ENCODE assay signal across 26 cellular contexts in genomic region chr16:50069060-50069459, GRCh38. TPM values are rescaled to one million over a fixed set of nuclear protein-coding genes. Genes with fewer than 3 reads are reported as not detected.
DNase-seq lines count a peak whose midpoint lies in the region; ATAC-seq, FAIRE-seq and TF ChIP-seq lines count a peak whose summit lies in the region.
"Had no signal": no experiment of that assay in that cellular context is flagged by ENCODE, and none has a peak within 500 bp of the region (broad histone marks: within the 10 kb centered on the region; RNA-seq: fewer than 3 reads in every experiment).

No MANE protein-coding gene starts in this region.

- H2AFZ ChIP-seq in IMR-90 (replicated peaks; ENCODE audit: low read length, poor library complexity) (no peak overlapping the region), K562 (ENCODE audit: low read depth, low read length) (no peak overlapping the region), osteoblast (ENCODE audit: low read length) (no peak overlapping the region)
- H2AFZ ChIP-seq: PC-9 had no signal

- no peak overlapping the region for H3K23ac ChIP-seq in IMR-90 (ENCODE audit: low read depth, low read length)

- H3K4me3 ChIP-seq in IMR-90 (ENCODE audit: insufficient read depth, low read depth, low read length) (no peak overlapping the region), K562 (no peak overlapping the region), osteoblast (ENCODE audit: insufficient read depth, low read length) (no peak overlapping the region)
- H3K4me3 ChIP-seq: BLaER1, PC-9, SK-N-MC had no signal

- no peak overlapping the region for H2BK20ac ChIP-seq in IMR-90 (ENCODE audit: low read depth, low read length)

- FAIRE-seq in K562 (lab: Jason Lieb, UNC) = no peak

- H3K79me2 ChIP-seq in K562 (ENCODE audit: control insufficient read depth, insufficient read depth, low read length) (peaks cover 20% of the 10 kb centered on the region), osteoblast (ENCODE audit: insufficient read depth, low read length) (peaks cover 59% of the 10 kb centered on the region)

- no peak overlapping the region for H3K18ac ChIP-seq in IMR-90 (ENCODE audit: low read depth, low read length)

- H2BK15ac ChIP-seq in IMR-90 (ENCODE audit: low read depth, low read length) = no peak overlapping the region

- H3K56ac ChIP-seq in IMR-90 (ENCODE audit: extremely low read depth, insufficient read depth, low read length) = no peak overlapping the region

- no peak for ATAC-seq in activated CD4-positive, alpha-beta T cell treated with anti-CD3 and anti-CD28 coated beads for 36 hours
- ATAC-seq in IMR-90 (ENCODE audit: low read depth) = no peak
- ATAC-seq in K562 = no peak
- no peak for ATAC-seq in GM21526 (IDR thresholded peaks at IDR 0.05; ENCODE audit: low FRiP score, unreplicated experiment)
- ATAC-seq in GM18870 (IDR thresholded peaks at IDR 0.05; ENCODE audit: unreplicated experiment) = no peak

- peaks cover 52% of the 10 kb centered on the region for H3K4me1 Mint-ChIP-seq in activated CD4-positive, alpha-beta T cell treated with anti-CD3 and anti-CD28 coated beads for 36 hours

- H3K9me1 ChIP-seq in IMR-90 (ENCODE audit: insufficient read depth, low read length) (peaks cover 3% of the 10 kb centered on the region), K562 (ENCODE audit: control insufficient read depth, insufficient read depth, low read length) (no peaks in the 10 kb centered on the region)

- 0 out of 2 replicates have a peak overlapping the region, but pooled peaks have one; percentile 1 for H3K14ac ChIP-seq in IMR-90 (replicated peaks; ENCODE audit: low read depth, low read length)

- no peaks in the 10 kb centered on the region for H3K27me3 ChIP-seq in IMR-90 (ENCODE audit: control insufficient read depth, insufficient read depth, low read length)
- H3K27me3 ChIP-seq in K562 (ENCODE audit: control insufficient read depth in 2 of 2, insufficient read depth in 2 of 2, low read length in 2 of 2) = no peaks in the 10 kb centered on the region
- no peaks in the 10 kb centered on the region for H3K27me3 ChIP-seq in osteoblast (ENCODE audit: insufficient read depth, low read length)
- H3K27me3 ChIP-seq: BLaER1 had no signal

- H2BK120ac ChIP-seq in IMR-90 (ENCODE audit: low read depth, low read length) = no peak overlapping the region

- H2AK5ac ChIP-seq in IMR-90 (ENCODE audit: low read depth, low read length) = no peak overlapping the region

- CTCF ChIA-PET in activated CD4-positive, alpha-beta T cell treated with anti-CD3 and anti-CD28 coated beads for 36 hours (lab: Charles Lee) = interaction anchor here (1.0 to 4.5 kb wide), 6 partner anchors 13 to 283 kb away, joined by 3 to 47 read pairs (median 5); partner anchors contain the start of gene CNEP1R1
- CTCF ChIA-PET in IMR-90 (lab: Yijun Ruan, JAX) (interaction anchor here (1.0 to 3.6 kb wide), 2 partner anchors 21 to 141 kb away, joined by 3 to 25 read pairs; no protein-coding TSS in a partner anchor), K562 (lab: Yijun Ruan, JAX; ENCODE audit: low intra/inter-chr PET ratio) (no interaction called here)

- intact Hi-C loops in activated CD4-positive, alpha-beta T cell treated with anti-CD3 and anti-CD28 coated beads for 36 hours (cut with DNase I, micrococcal nuclease) = loop anchor here in 1 of 2 experiments (5.0 kb wide), 1 partner anchor 613 kb away; the partner anchor contains the start of gene SNX20
- intact Hi-C loops in IMR-90 (cut with micrococcal nuclease) = loop anchor here (5.0 kb wide), 2 partner anchors 233 to 288 kb away; no protein-coding TSS in a partner anchor
- intact Hi-C loops in K562 (cut with micrococcal nuclease) = loop anchor here (5.0 kb wide), 1 partner anchor 42 kb away; the partner anchor contains the start of gene CNEP1R1

- H3K9ac ChIP-seq in IMR-90 (ENCODE audit: low read depth, low read length) (no peak overlapping the region), K562 (ENCODE audit: insufficient read depth in 1 of 2, low read depth in 2 of 2, low read length in 2 of 2) (no peak overlapping the region)
- H3K9ac ChIP-seq: BLaER1 had no signal

- no peak overlapping the region for H4K8ac ChIP-seq in IMR-90 (ENCODE audit: low read depth in 2 of 2, low read length in 2 of 2)

- H3K9me3 ChIP-seq in IMR-90 (ENCODE audit: control insufficient read depth, insufficient read depth, low read length) (no peaks in the 10 kb centered on the region), K562 (replicated peaks; ENCODE audit: control insufficient read depth, insufficient read depth, low read depth, low read length) (no peaks in the 10 kb centered on the region), osteoblast (ENCODE audit: low read depth, low read length) (no peaks in the 10 kb centered on the region)
- H3K9me3 ChIP-seq: BLaER1 had no signal

- H3K4me2 ChIP-seq in IMR-90 (ENCODE audit: low read depth, low read length) = no peak overlapping the region
- H3K4me2 ChIP-seq in K562 (ENCODE audit: insufficient read depth, low read length) = no peak overlapping the region
- H3K4me2 ChIP-seq in osteoblast (ENCODE audit: insufficient read depth, low read length) = no peak overlapping the region
- H3K4me2 ChIP-seq: PC-9 had no signal

- POLR2A ChIA-PET in activated CD4-positive, alpha-beta T cell treated with anti-CD3 and anti-CD28 coated beads for 36 hours (lab: Charles Lee) = no interaction called here
- POLR2A ChIA-PET in IMR-90 (lab: Charles Lee; ENCODE audit: unreplicated experiment) = no interaction called here
- POLR2A ChIA-PET in K562 (lab: Yijun Ruan, JAX) = interaction anchor here (0.6 to 1.6 kb wide), 3 partner anchors 10 to 46 kb away, joined by 3 read pairs; no protein-coding TSS in a partner anchor

- H4K5ac ChIP-seq in IMR-90 (ENCODE audit: low read depth, low read length) = no peak overlapping the region

- H3K4me3 Mint-ChIP-seq in activated CD4-positive, alpha-beta T cell treated with anti-CD3 and anti-CD28 coated beads for 36 hours = no peak overlapping the region
- H3K4me3 Mint-ChIP-seq: H9 had no signal

- DNase-seq in activated CD4-positive, alpha-beta T cell treated with anti-CD3 and anti-CD28 coated beads for 36 hours = no peak
- no peak for DNase-seq in activated CD4-positive, alpha-beta T cell treated with anti-CD3 and anti-CD28 coated beads for 4 hours
- DNase-seq in IMR-90 (no peak), K562 (ENCODE audit: extremely low read depth in 1 of 4, low spot score in 3 of 4) (no peak), osteoblast (ENCODE audit: insufficient read length, low spot score, missing footprints) (no peak), HT-29 (ENCODE audit: low spot score) (no peak)
- DNase-seq: ACHN; Calu3; CD8-positive, alpha-beta memory T cell; GF-D8; H9; NCI-H1092; NCI-H1436; NCI-H187 treated with DMSO at 0.1 percent for 48 hours; NCI-H2107; NCI-H446 treated with DMSO at 0.1 percent for 48 hours; NCI-H526 treated with DMSO at 0.1 percent for 48 hours; PC-9; RPMI8226; SHP77; SW 1271 had no signal

- H3K36me3 ChIP-seq in IMR-90 (ENCODE audit: control insufficient read depth, insufficient read depth, low read length) (peaks cover 10% of the 10 kb centered on the region), K562 (ENCODE audit: control insufficient read depth, insufficient read depth, low read length) (peaks cover 36% of the 10 kb centered on the region), osteoblast (ENCODE audit: insufficient read depth, low read length) (peaks cover 27% of the 10 kb centered on the region)

- dilution Hi-C loops in IMR-90 (cut with HindIII; ENCODE audit: low sequenced_read_pairs, unreplicated experiment) = no loop called here

- H3K79me1 ChIP-seq in IMR-90 (ENCODE audit: low read depth in 1 of 2, low read length in 2 of 2) = peaks cover 41 to 44% of the 10 kb centered on the region in 2 experiments

- H3K27me3 Mint-ChIP-seq in activated CD4-positive, alpha-beta T cell treated with anti-CD3 and anti-CD28 coated beads for 36 hours = no peaks in the 10 kb centered on the region
- H3K27me3 Mint-ChIP-seq: CD8-positive, alpha-beta memory T cell had no signal

- H3K36me3 Mint-ChIP-seq in activated CD4-positive, alpha-beta T cell treated with anti-CD3 and anti-CD28 coated beads for 36 hours (ENCODE audit: low read depth) = peaks cover 33% of the 10 kb centered on the region

- no TSS peak for BruUV-seq in IMR-90 (replicated peaks; lab: Mats Ljungman, UMichigan)
- BruUV-seq in K562 (replicated peaks; lab: Mats Ljungman, UMichigan) = no TSS peak

- H3K27ac Mint-ChIP-seq in activated CD4-positive, alpha-beta T cell treated with anti-CD3 and anti-CD28 coated beads for 36 hours = peak overlapping the region; percentile 13

- no peaks in the 10 kb centered on the region for H3K9me3 Mint-ChIP-seq in activated CD4-positive, alpha-beta T cell treated with anti-CD3 and anti-CD28 coated beads for 36 hours (ENCODE audit: low read depth)
- H3K9me3 Mint-ChIP-seq: CD8-positive, alpha-beta memory T cell; H9 had no signal

- H2AK9ac ChIP-seq in IMR-90 (replicated peaks; ENCODE audit: low read depth, low read length, poor library complexity) = no peak overlapping the region

- TF ChIP-seq POLR2A in IMR-90 (IDR thresholded peaks at IDR 0.05; ENCODE audit: low read depth, low read length) (no peak), K562 (conservative IDR thresholded peaks at IDR 0.05) (no peak)

- no peak overlapping the region for H3K4ac ChIP-seq in IMR-90 (ENCODE audit: low read depth, low read length)

- in situ Hi-C loops in IMR-90 (cut with MboI; ENCODE audit: low sequenced_read_pairs) (loop anchor here (5.0 kb wide), 1 partner anchor 138 kb away; no protein-coding TSS in a partner anchor), K562 (cut with MboI) (no loop called here)

- WGBS in IMR-90 (ENCODE audit: extremely low coverage in 2 of 2, insufficient read length in 1 of 2), 2 experiments = no CpG with 5 or more reads among the region's 1 CpG
- WGBS in K562 (ENCODE audit: insufficient coverage, low coverage, missing lambda C conversion rate) = 100% methylated on average over 1 of the region's 1 CpG

- TF ChIP-seq RAD21 in IMR-90 (IDR thresholded peaks at IDR 0.05; ENCODE audit: low read length) = no peak
- TF ChIP-seq RAD21 in K562 (CRISPR knock-in tag; conservative IDR thresholded peaks at IDR 0.05 in 1 of 2, IDR thresholded peaks at IDR 0.05 in 1 of 2) = no peak

- no peak overlapping the region for H3K27ac ChIP-seq in IMR-90 (ENCODE audit: insufficient read depth, low read length)
- no peak overlapping the region for H3K27ac ChIP-seq in K562 (ENCODE audit: extremely low read depth, low read depth, low read length)
- peak overlapping the region; percentile 26 for H3K27ac ChIP-seq in osteoblast (ENCODE audit: low read depth, low read length)
- H3K27ac ChIP-seq: 22Rv1, BLaER1, PC-9, SK-N-MC had no signal

- H4K20me1 ChIP-seq in IMR-90 (ENCODE audit: insufficient read depth, low read length) (peaks cover 30% of the 10 kb centered on the region), K562 (replicated peaks; ENCODE audit: control insufficient read depth, insufficient read depth, low read length) (peaks cover 11% of the 10 kb centered on the region), osteoblast (ENCODE audit: insufficient read depth, low read length) (peaks cover 17% of the 10 kb centered on the region)

- H3K4me1 ChIP-seq in IMR-90 (ENCODE audit: control insufficient read depth, insufficient read depth, low read length) (peaks cover 11% of the 10 kb centered on the region), K562 (replicated peaks in 1 of 2; ENCODE audit: control insufficient read depth in 2 of 2, insufficient read depth in 2 of 2, low read length in 2 of 2) (peaks cover 20 to 23% of the 10 kb centered on the region in 2 experiments; a peak in 4 of 5 replicates), osteoblast (ENCODE audit: insufficient read depth, low read length) (peaks cover 26% of the 10 kb centered on the region)

- H2BK5ac ChIP-seq in IMR-90 (ENCODE audit: low read depth, low read length, poor library complexity, severe bottlenecking) = no peak overlapping the region

- no peak for TF ChIP-seq EP300 in K562 (IDR thresholded peaks at IDR 0.05; ENCODE audit: low read length)

- TF ChIP-seq CTCF in IMR-90 (conservative IDR thresholded peaks at IDR 0.05; ENCODE audit: low read depth, low read length) (no peak), K562 (IDR thresholded peaks at IDR 0.05 in 2 of 3, conservative IDR thresholded peaks at IDR 0.05 in 1 of 3; ENCODE audit: insufficient read depth in 2 of 3, low read depth in 1 of 3, low read length in 3 of 3) (no peak), osteoblast (IDR thresholded peaks at IDR 0.05; ENCODE audit: extremely low read depth, low read depth, low read length) (no peak)

- no peak overlapping the region for H4K91ac ChIP-seq in IMR-90 (ENCODE audit: insufficient read depth, low read depth, low read length)

RNA-seq across cellular contexts. Expression of gene HEATR3, which starts 3.3 kb away (rescaled TPM):
- 10 to 100 TPM; 22.2 to 28.7 TPM for total RNA-seq in activated CD4-positive, alpha-beta T cell treated with anti-CD3 and anti-CD28 coated beads for 36 hours
- total RNA-seq in IMR-90 (2012; rRNA removed) = 21.1 and 25.3 TPM in 2 replicates
- 7.9 and 9.4 TPM in 2 replicates for polyA plus RNA-seq in IMR-90 (2012; rRNA removed)
- polyA plus RNA-seq in IMR-90 (2012; cell fraction: cytosol; rRNA removed) = 4.0 and 4.6 TPM in 2 replicates
- polyA plus RNA-seq in IMR-90 (2012; cell fraction: nucleus; rRNA removed; ENCODE audit: low replicate concordance) = 13.3 and 18.1 TPM in 2 replicates
- total RNA-seq in K562 (2011; cell fraction: chromatin; rRNA removed; ENCODE audit: low replicate concordance) = 22.3 and 30.6 TPM in 2 replicates
- 20.1 and 22.7 TPM in 2 replicates for total RNA-seq in K562 (2011; cell fraction: nucleolus; rRNA removed)
- total RNA-seq in K562 (2011; cell fraction: nucleoplasm; rRNA removed) = 18.8 and 20.9 TPM in 2 replicates
- total RNA-seq in K562 (2014; rRNA removed) = 17.8 and 23.6 TPM in 2 replicates
- 18.8 and 19.0 TPM in 2 replicates for total RNA-seq in K562 (2014; rRNA removed; fragmentation: Illumina TruSeq; extraction: Trizol)
- 20.2 and 23.6 TPM in 2 replicates for total RNA-seq in K562 (2015; rRNA removed; fragmentation: Illumina TruSeq; extraction: Trizol)
- 18.9 and 19.2 TPM in 2 replicates for total RNA-seq in K562 (2021)
- polyA plus RNA-seq in K562 (2011; rRNA removed) = 21.4 and 23.7 TPM in 2 replicates
- 12.4 and 13.1 TPM in 2 replicates for polyA plus RNA-seq in K562 (2011; cell fraction: cytosol; rRNA removed)
- 48.8 and 52.5 TPM in 2 replicates for polyA plus RNA-seq in K562 (2011; cell fraction: nucleus; rRNA removed)
- 8.2 and 10.9 TPM in 2 replicates for polyA plus RNA-seq in K562 (2012)
- polyA plus RNA-seq in K562 (2014; fragmentation: Illumina TruSeq; extraction: Trizol) = 16.5 and 30.2 TPM in 2 replicates
- 1 to 10 TPM; 1.7 to 3.7 TPM for polyA plus RNA-seq in K562 (2014; fragmentation: Nextera tagmentation; extraction: Ambion mirVana)
- polyA plus RNA-seq in K562 (2014; rRNA removed) = 16.7 and 17.5 TPM in 2 replicates
- 16.7 and 22.1 TPM in 2 replicates for polyA minus RNA-seq in K562 (2011; rRNA and poly(A)+ RNA removed)
- 10.0 and 16.2 TPM in 2 replicates for polyA minus RNA-seq in K562 (2011; cell fraction: cytosol; rRNA and poly(A)+ RNA removed)
- 19.5 and 21.8 TPM in 2 replicates for polyA minus RNA-seq in K562 (2011; cell fraction: nucleus; rRNA and poly(A)+ RNA removed)
- 19.5 and 20.6 TPM in 2 replicates for total RNA-seq in osteoblast
- total RNA-seq in HT-29 (2014; rRNA removed; shearing (Covaris generic)) = 17.1 and 36.0 TPM in 2 replicates

RNA-seq across cellular contexts. Expression of gene CNEP1R1, which starts 44.0 kb away (rescaled TPM):
- total RNA-seq in activated CD4-positive, alpha-beta T cell treated with anti-CD3 and anti-CD28 coated beads for 36 hours = 10 to 100 TPM; 19.3 to 22.8 TPM
- total RNA-seq in IMR-90 (2012; rRNA removed) = 22.0 and 38.6 TPM in 2 replicates
- 12.7 and 16.1 TPM in 2 replicates for polyA plus RNA-seq in IMR-90 (2012; rRNA removed)
- polyA plus RNA-seq in IMR-90 (2012; cell fraction: cytosol; rRNA removed) = 3.1 and 6.5 TPM in 2 replicates
- 6.0 and 23.6 TPM in 2 replicates for polyA plus RNA-seq in IMR-90 (2012; cell fraction: nucleus; rRNA removed; ENCODE audit: low replicate concordance)
- total RNA-seq in K562 (2011; cell fraction: chromatin; rRNA removed; ENCODE audit: low replicate concordance) = 30.9 and 56.1 TPM in 2 replicates
- 28.0 and 29.5 TPM in 2 replicates for total RNA-seq in K562 (2011; cell fraction: nucleolus; rRNA removed)
- total RNA-seq in K562 (2011; cell fraction: nucleoplasm; rRNA removed) = 38.5 and 53.7 TPM in 2 replicates
- 7.6 and 11.8 TPM in 2 replicates for total RNA-seq in K562 (2014; rRNA removed)
- total RNA-seq in K562 (2014; rRNA removed; fragmentation: Illumina TruSeq; extraction: Trizol) = 11.4 and 15.8 TPM in 2 replicates
- 11.7 and 13.8 TPM in 2 replicates for total RNA-seq in K562 (2015; rRNA removed; fragmentation: Illumina TruSeq; extraction: Trizol)
- total RNA-seq in K562 (2021) = 8.8 and 10.9 TPM in 2 replicates
- polyA plus RNA-seq in K562 (2011; rRNA removed) = 19.4 and 20.1 TPM in 2 replicates
- 5.1 and 12.1 TPM in 2 replicates for polyA plus RNA-seq in K562 (2011; cell fraction: cytosol; rRNA removed)
- 18.1 and 25.9 TPM in 2 replicates for polyA plus RNA-seq in K562 (2011; cell fraction: nucleus; rRNA removed)
- polyA plus RNA-seq in K562 (2012) = 6.9 and 7.8 TPM in 2 replicates
- polyA plus RNA-seq in K562 (2014; fragmentation: Illumina TruSeq; extraction: Trizol) = 8.1 and 8.8 TPM in 2 replicates
- 10 to 100 TPM in 1 of 2 experiments, 1 to 10 TPM in 1; 9.7 to 10.8 TPM for polyA plus RNA-seq in K562 (2014; fragmentation: Nextera tagmentation; extraction: Ambion mirVana)
- 9.7 and 10.6 TPM in 2 replicates for polyA plus RNA-seq in K562 (2014; rRNA removed)
- 23.6 and 25.8 TPM in 2 replicates for polyA minus RNA-seq in K562 (2011; rRNA and poly(A)+ RNA removed)
- polyA minus RNA-seq in K562 (2011; cell fraction: cytosol; rRNA and poly(A)+ RNA removed) = 9.8 and 10.5 TPM in 2 replicates
- polyA minus RNA-seq in K562 (2011; cell fraction: nucleus; rRNA and poly(A)+ RNA removed) = 16.2 and 23.8 TPM in 2 replicates
- total RNA-seq in osteoblast = 27.1 and 30.1 TPM in 2 replicates
- total RNA-seq in HT-29 (2014; rRNA removed; shearing (Covaris generic)) = 4.4 and 5.4 TPM in 2 replicates
